ENCODE assay signal across 25 cellular contexts in the genomic region with DNA sequence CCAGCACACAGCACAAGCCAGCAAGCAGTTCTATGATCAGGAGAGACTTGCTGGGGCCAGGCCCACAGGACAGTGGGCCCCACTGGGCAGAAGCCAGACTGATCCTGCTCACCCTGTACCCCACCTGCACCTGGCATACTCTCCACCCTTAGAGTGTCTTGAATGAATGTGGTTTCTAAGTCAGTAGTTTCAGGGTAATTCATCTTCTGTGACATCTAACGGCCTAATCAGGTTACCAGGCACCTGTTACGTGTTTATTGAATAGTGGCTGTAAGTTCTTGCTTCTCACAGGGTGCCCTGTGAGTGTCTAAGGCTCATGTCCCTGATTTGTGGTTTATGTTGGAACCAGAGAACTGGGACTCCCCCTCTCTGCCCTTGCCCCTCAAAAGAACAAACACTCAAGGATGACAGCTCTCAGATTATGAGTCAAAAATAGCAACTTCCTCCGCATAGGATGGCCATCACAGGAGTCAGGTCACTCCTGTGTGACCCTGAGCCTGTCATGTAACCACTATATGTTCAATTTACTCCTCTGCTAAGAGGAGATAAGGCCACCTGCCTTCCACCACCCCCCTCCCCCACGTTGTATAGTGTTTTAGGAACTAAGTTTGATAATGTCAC. TPM values are rescaled to one million over a fixed set of nuclear protein-coding genes. Genes with fewer than 3 reads are reported as not detected.
A peak's percentile ranks its signal among the peaks of the same experiment; 100 is the strongest.
DNase-seq lines count a peak whose midpoint lies in the region; ATAC-seq and TF ChIP-seq lines count a peak whose summit lies in the region.
"Had no signal": no experiment of that assay in that cellular context is flagged by ENCODE, and none has a peak within 500 bp of the region (broad histone marks: within the 10 kb centered on the region; RNA-seq: fewer than 3 reads in every experiment).

No MANE protein-coding gene starts in this region.

- H2BK5ac ChIP-seq in trophoblast cell (ENCODE audit: low read depth, low read length, poor library complexity): no peak overlapping the region

- peak; percentile 11 to 44 for ATAC-seq in activated naive CD4-positive, alpha-beta T cell treated with anti-CD3 and anti-CD28 coated beads, Interleukin-2, amount 50 U/mL, for 72 hours
- no peak for ATAC-seq in CD4-positive, alpha-beta T cell (ENCODE audit: poor library complexity)
- ATAC-seq: sciatic nerve, T-cell had no signal

- no peak overlapping the region for H3K4me3 ChIP-seq in trophoblast cell (ENCODE audit: low read depth, low read length)
- H3K4me3 ChIP-seq in CD8-positive, alpha-beta memory T cell (ENCODE audit: low read length): no peak overlapping the region
- H3K4me3 ChIP-seq: BLaER1 treated with 17β-estradiol and CSF1 and Interleukin-3, amounts not matched to agents 10 nM and 100 nM; dorsolateral prefrontal cortex; hepatocyte; suprapubic skin had no signal

- no peak overlapping the region for H2BK12ac ChIP-seq in trophoblast cell (ENCODE audit: low read length)

- H3K9ac ChIP-seq in trophoblast cell (ENCODE audit: low read length): peak overlapping the region; percentile 29
- H3K9ac ChIP-seq: BLaER1 treated with 17β-estradiol and CSF1 and Interleukin-3, amounts not matched to agents 10 nM and 100 nM had no signal

- H2AK5ac ChIP-seq in trophoblast cell (ENCODE audit: low read length): no peak overlapping the region

- H3K36me3 Mint-ChIP-seq in activated naive CD4-positive, alpha-beta T cell treated with anti-CD3 and anti-CD28 coated beads, Interleukin-2, amount 50 U/mL, for 72 hours: no peaks in the 10 kb centered on the region
- H3K36me3 Mint-ChIP-seq in CD4-positive, alpha-beta T cell (ENCODE audit: low read depth): no peaks in the 10 kb centered on the region
- peaks cover 0 to 4% (median 0%) of the 10 kb centered on the region in 3 donors for H3K36me3 Mint-ChIP-seq in CD8-positive, alpha-beta memory T cell

- H3K4me1 Mint-ChIP-seq in CD4-positive, alpha-beta T cell (ENCODE audit: low read depth): no peaks in the 10 kb centered on the region
- peaks cover under 1 to 2% (median 2%) of the 10 kb centered on the region in 3 donors for H3K4me1 Mint-ChIP-seq in CD8-positive, alpha-beta memory T cell
- H3K4me1 Mint-ChIP-seq: central memory CD8-positive, alpha-beta T cell had no signal

- no CpG with 5 or more reads among the region's 4 CpGs for WGBS in trophoblast cell (ENCODE audit: extremely low coverage, insufficient coverage, insufficient read length)

- no peak overlapping the region for H2BK120ac ChIP-seq in trophoblast cell (ENCODE audit: insufficient read depth, low read length, poor library complexity)

- CTCF ChIA-PET in CD4-positive, alpha-beta T cell (lab: Charles Lee): no interaction called here
- CTCF ChIA-PET in CD8-positive, alpha-beta memory T cell (lab: Charles Lee): no interaction called here

- no peaks in the 10 kb centered on the region for H3K27me3 Mint-ChIP-seq in CD4-positive, alpha-beta T cell
- peaks cover 0 to 3% of the 10 kb centered on the region in 2 donors for H3K27me3 Mint-ChIP-seq in CD8-positive, alpha-beta memory T cell
- H3K27me3 Mint-ChIP-seq: central memory CD8-positive, alpha-beta T cell had no signal

- no peak overlapping the region for H3K27ac Mint-ChIP-seq in activated naive CD4-positive, alpha-beta T cell treated with anti-CD3 and anti-CD28 coated beads, Interleukin-2, amount 50 U/mL, for 72 hours
- H3K27ac Mint-ChIP-seq in CD4-positive, alpha-beta T cell: no peak overlapping the region
- H3K27ac Mint-ChIP-seq in CD8-positive, alpha-beta memory T cell: no peak overlapping the region
- H3K27ac Mint-ChIP-seq: T-cell had no signal

- no peak overlapping the region for H3K4ac ChIP-seq in trophoblast cell (ENCODE audit: low read depth, low read length)

- no peak overlapping the region for H3K4me2 ChIP-seq in trophoblast cell (ENCODE audit: low read length)
- H3K4me2 ChIP-seq: hepatocyte had no signal

- no peak overlapping the region for H3K27ac ChIP-seq in trophoblast cell (ENCODE audit: low read depth, low read length)
- no peak overlapping the region for H3K27ac ChIP-seq in CD4-positive, alpha-beta T cell (ENCODE audit: low read depth, low read length)
- H3K27ac ChIP-seq in CD8-positive, alpha-beta memory T cell (ENCODE audit: low read depth, low read length): no peak overlapping the region
- H3K27ac ChIP-seq: BLaER1 treated with 17β-estradiol and CSF1 and Interleukin-3, amounts not matched to agents 10 nM and 100 nM; dorsolateral prefrontal cortex; hepatocyte; HL-60; suprapubic skin had no signal

- no peak overlapping the region for H2AFZ ChIP-seq in trophoblast cell (ENCODE audit: insufficient read depth, low read length, poor library complexity)
- H2AFZ ChIP-seq: hepatocyte had no signal

- intact Hi-C loops in CD4-positive, alpha-beta T cell (cut with DNase I, micrococcal nuclease): no loop called here

- H3K23ac ChIP-seq in trophoblast cell (ENCODE audit: low read length): no peak overlapping the region

- no peak overlapping the region for H3K4me3 Mint-ChIP-seq in CD4-positive, alpha-beta T cell
- H3K4me3 Mint-ChIP-seq in CD8-positive, alpha-beta memory T cell: no peak overlapping the region
- H3K4me3 Mint-ChIP-seq: central memory CD8-positive, alpha-beta T cell; T-cell had no signal

- no peak for TF ChIP-seq CTCF in CD4-positive, alpha-beta T cell (IDR thresholded peaks at IDR 0.05)

- no peak overlapping the region for H4K91ac ChIP-seq in trophoblast cell (ENCODE audit: low read depth, low read length)

- H3K4me1 ChIP-seq in trophoblast cell (ENCODE audit: control insufficient read depth in 1 of 2, insufficient read depth in 2 of 2, low read length in 2 of 2): no peaks in the 10 kb centered on the region
- H3K4me1 ChIP-seq in CD8-positive, alpha-beta memory T cell (ENCODE audit: insufficient read depth, low read length): no peaks in the 10 kb centered on the region
- H3K4me1 ChIP-seq: suprapubic skin had no signal

- H3K14ac ChIP-seq in trophoblast cell (ENCODE audit: low read length): no peak overlapping the region

- no peaks in the 10 kb centered on the region for H3K79me2 ChIP-seq in trophoblast cell (ENCODE audit: control insufficient read depth, insufficient read depth, low read length, poor library complexity)
- H3K79me2 ChIP-seq: hepatocyte had no signal

- no peak overlapping the region for H4K8ac ChIP-seq in trophoblast cell (ENCODE audit: low read depth, low read length)

- no peaks in the 10 kb centered on the region for H3K36me3 ChIP-seq in trophoblast cell (ENCODE audit: control insufficient read depth in 1 of 2, insufficient read depth in 2 of 2, low read length in 2 of 2)
- no peaks in the 10 kb centered on the region for H3K36me3 ChIP-seq in CD8-positive, alpha-beta memory T cell (ENCODE audit: insufficient read depth, low read length)
- H3K36me3 ChIP-seq: BLaER1 treated with 17β-estradiol and CSF1 and Interleukin-3, amounts not matched to agents 10 nM and 100 nM; suprapubic skin had no signal

- H3K9me3 ChIP-seq in trophoblast cell (ENCODE audit: insufficient read depth, low read depth, low read length): peaks cover 5% of the 10 kb centered on the region
- H3K9me3 ChIP-seq in CD4-positive, alpha-beta T cell (ENCODE audit: control insufficient read depth, low read length): no peaks in the 10 kb centered on the region
- H3K9me3 ChIP-seq in CD8-positive, alpha-beta memory T cell (ENCODE audit: low read length): no peaks in the 10 kb centered on the region
- H3K9me3 ChIP-seq: suprapubic skin had no signal

- H3K79me1 ChIP-seq in trophoblast cell (ENCODE audit: low read length): no peaks in the 10 kb centered on the region

- DNase-seq in activated naive CD4-positive, alpha-beta T cell treated with anti-CD3 and anti-CD28 coated beads, Interleukin-2, amount 50 U/mL, for 72 hours (ENCODE audit: low spot score in 2 of 2): no peak
- no peak for DNase-seq in activated naive CD4-positive, alpha-beta T cell treated with anti-CD3 and anti-CD28 coated beads, Interleukin-2, amount 50 U/mL, for 16 hours
- DNase-seq in NAMALWA (ENCODE audit: low spot score) (peak; percentile 76), SK-N-DZ (ENCODE audit: low spot score) (peak; percentile 54), trophoblast cell (no peak)
- DNase-seq in CD4-positive, alpha-beta T cell: no peak
- DNase-seq in activated CD4-positive, alpha-beta T cell treated with anti-CD3 and anti-CD28 coated beads for 48 hours: no peak
- DNase-seq in CD8-positive, alpha-beta memory T cell: no peak
- DNase-seq: activated gamma-delta T cell, amniotic stem cell, dorsolateral prefrontal cortex, islet precursor cell, mammary epithelial cell, NCI-H1930, NCI-H510A, T-cell had no signal

- no peaks in the 10 kb centered on the region for H3K27me3 ChIP-seq in trophoblast cell (ENCODE audit: insufficient read depth, low read length)
- no peaks in the 10 kb centered on the region for H3K27me3 ChIP-seq in CD4-positive, alpha-beta T cell (ENCODE audit: control insufficient read depth, insufficient read depth, low read length)
- H3K27me3 ChIP-seq in CD8-positive, alpha-beta memory T cell (ENCODE audit: insufficient read depth, low read length, poor library complexity, severe bottlenecking): no peaks in the 10 kb centered on the region
- H3K27me3 ChIP-seq: BLaER1 treated with 17β-estradiol and CSF1 and Interleukin-3, amounts not matched to agents 10 nM and 100 nM; dorsolateral prefrontal cortex; hepatocyte; suprapubic skin had no signal

- POLR2A ChIA-PET in CD4-positive, alpha-beta T cell (lab: Charles Lee): no interaction called here
- POLR2A ChIA-PET in CD8-positive, alpha-beta memory T cell (lab: Charles Lee): no interaction called here

- H3K18ac ChIP-seq in trophoblast cell (ENCODE audit: low read length): no peak overlapping the region

- H3K9me3 Mint-ChIP-seq in activated naive CD4-positive, alpha-beta T cell treated with anti-CD3 and anti-CD28 coated beads, Interleukin-2, amount 50 U/mL, for 72 hours: no peaks in the 10 kb centered on the region
- no peaks in the 10 kb centered on the region for H3K9me3 Mint-ChIP-seq in CD4-positive, alpha-beta T cell
- peaks cover 0 to 1% (median 0%) of the 10 kb centered on the region in 5 donors for H3K9me3 Mint-ChIP-seq in CD8-positive, alpha-beta memory T cell
- H3K9me3 Mint-ChIP-seq: central memory CD8-positive, alpha-beta T cell; T-cell had no signal

- H4K12ac ChIP-seq in trophoblast cell (ENCODE audit: low read depth, low read length): no peak overlapping the region

RNA-seq across cellular contexts. Expression of a gene that starts 7.0 kb away (rescaled TPM):
- not detected for total RNA-seq in activated naive CD4-positive, alpha-beta T cell treated with anti-CD3 and anti-CD28 coated beads, Interleukin-2, amount 50 U/mL, for 72 hours
- polyA plus RNA-seq in SK-N-DZ (2014; cell fraction: cytosol; rRNA removed): 0.20 TPM in 1 of 2 replicates, not detected in the other
- not detected in 2 replicates for polyA plus RNA-seq in SK-N-DZ (2014; cell fraction: nucleus; rRNA removed)
- 0.04 and 0.07 TPM in 2 replicates for polyA plus RNA-seq in trophoblast cell (2013)
- not detected for total RNA-seq in CD4-positive, alpha-beta T cell
- total RNA-seq in CD8-positive, alpha-beta memory T cell: not detected
- 0.15 TPM for polyA plus RNA-seq in CD8-positive, alpha-beta memory T cell
- total RNA-seq: A673, G401, hepatocyte, mammary epithelial cell, osteoblast had no signal

RNA-seq across cellular contexts. Expression of a gene that starts 43.4 kb away (rescaled TPM):
- 10 to 100 TPM in 1 of 2 donors, 1 to 10 TPM in 1; 7.4 to 26.0 TPM for total RNA-seq in activated naive CD4-positive, alpha-beta T cell treated with anti-CD3 and anti-CD28 coated beads, Interleukin-2, amount 50 U/mL, for 72 hours
- 30.6 and 35.1 TPM in 2 replicates for polyA plus RNA-seq in SK-N-DZ (2014; cell fraction: cytosol; rRNA removed)
- 34.6 and 41.7 TPM in 2 replicates for polyA plus RNA-seq in SK-N-DZ (2014; cell fraction: nucleus; rRNA removed)
- 17.4 and 17.5 TPM in 2 replicates for polyA plus RNA-seq in trophoblast cell (2013)
- 10 to 100 TPM; 41.7 to 42.2 TPM for total RNA-seq in CD4-positive, alpha-beta T cell
- total RNA-seq in CD8-positive, alpha-beta memory T cell: 10 to 100 TPM; 37.9 to 42.0 TPM
- 22.7 TPM for polyA plus RNA-seq in CD8-positive, alpha-beta memory T cell

RNA-seq across cellular contexts. Expression of a gene that starts 43.4 kb away (rescaled TPM):
- total RNA-seq in activated naive CD4-positive, alpha-beta T cell treated with anti-CD3 and anti-CD28 coated beads, Interleukin-2, amount 50 U/mL, for 72 hours: 1 to 10 TPM; 5.4 to 5.9 TPM
- 9.6 and 10.4 TPM in 2 replicates for polyA plus RNA-seq in SK-N-DZ (2014; cell fraction: cytosol; rRNA removed)
- polyA plus RNA-seq in SK-N-DZ (2014; cell fraction: nucleus; rRNA removed): 7.1 and 7.9 TPM in 2 replicates
- 1.8 and 2.1 TPM in 2 replicates for polyA plus RNA-seq in trophoblast cell (2013)
- total RNA-seq in CD4-positive, alpha-beta T cell: 1 to 10 TPM; 1.5 to 1.7 TPM
- 1 to 10 TPM; 5.1 to 5.2 TPM for total RNA-seq in CD8-positive, alpha-beta memory T cell
- 4.9 TPM for polyA plus RNA-seq in CD8-positive, alpha-beta memory T cell

RNA-seq across cellular contexts. Expression of a gene that starts 52.1 kb away (rescaled TPM):
- 10 to 100 TPM in 1 of 2 donors, 1 to 10 TPM in 1; 7.6 to 14.1 TPM for total RNA-seq in activated naive CD4-positive, alpha-beta T cell treated with anti-CD3 and anti-CD28 coated beads, Interleukin-2, amount 50 U/mL, for 72 hours
- 15.7 and 20.2 TPM in 2 replicates for polyA plus RNA-seq in SK-N-DZ (2014; cell fraction: cytosol; rRNA removed)
- 19.9 and 23.0 TPM in 2 replicates for polyA plus RNA-seq in SK-N-DZ (2014; cell fraction: nucleus; rRNA removed)
- polyA plus RNA-seq in trophoblast cell (2013): 8.3 and 9.3 TPM in 2 replicates
- total RNA-seq in CD4-positive, alpha-beta T cell: 1 to 10 TPM; 4.8 to 5.4 TPM
- total RNA-seq in CD8-positive, alpha-beta memory T cell: 10 to 100 TPM; 13.5 to 15.6 TPM
- 17.3 TPM for polyA plus RNA-seq in CD8-positive, alpha-beta memory T cell

RNA-seq across cellular contexts. Expression of a gene that starts 52.4 kb away (rescaled TPM):
- total RNA-seq in activated naive CD4-positive, alpha-beta T cell treated with anti-CD3 and anti-CD28 coated beads, Interleukin-2, amount 50 U/mL, for 72 hours: 1 to 10 TPM; 5.2 to 7.7 TPM
- polyA plus RNA-seq in SK-N-DZ (2014; cell fraction: cytosol; rRNA removed): 12.0 and 13.4 TPM in 2 replicates
- polyA plus RNA-seq in SK-N-DZ (2014; cell fraction: nucleus; rRNA removed): 8.6 and 17.7 TPM in 2 replicates
- 6.0 and 6.1 TPM in 2 replicates for polyA plus RNA-seq in trophoblast cell (2013)
- 1 to 10 TPM; 5.6 to 5.7 TPM for total RNA-seq in CD4-positive, alpha-beta T cell
- 10 to 100 TPM; 11.4 to 12.3 TPM for total RNA-seq in CD8-positive, alpha-beta memory T cell
- 18.8 TPM for polyA plus RNA-seq in CD8-positive, alpha-beta memory T cell

Comparison
In these comparisons a context has a peak if more than half of its experiments do, and no peak if none do; other contexts are left out.
1. DNase-seq: peak in NAMALWA (single experiment) and SK-N-DZ (single experiment); none in activated naive CD4-positive, alpha-beta T cell treated with anti-CD3 and anti-CD28 coated beads, Interleukin-2, amount 50 U/mL, for 72 hours (0 of 2), activated naive CD4-positive, alpha-beta T cell treated with anti-CD3 and anti-CD28 coated beads, Interleukin-2, amount 50 U/mL, for 16 hours (single experiment), trophoblast cell (0 of 2), CD4-positive, alpha-beta T cell (0 of 10), activated CD4-positive, alpha-beta T cell treated with anti-CD3 and anti-CD28 coated beads for 48 hours (single experiment) and CD8-positive, alpha-beta memory T cell (0 of 5).